Comparison of ENCODE assay signal across 18 cellular contexts in genomic region chr5:33914844-33915243, GRCh38. TPM values are rescaled to one million over a fixed set of nuclear protein-coding genes. Genes with fewer than 3 reads are reported as not detected.
"Had no signal": no experiment of that assay in that cellular context is flagged by ENCODE, and none has a peak within 500 bp of the region (broad histone marks: within the 10 kb centered on the region; RNA-seq: fewer than 3 reads in every experiment).

No MANE protein-coding gene starts in this region.

RNA-seq across cellular contexts. Expression of gene RXFP3, which starts 21.3 kb away (rescaled TPM):
- total RNA-seq: activated naive CD4-positive, alpha-beta T cell treated with anti-CD3 and anti-CD28 coated beads for 36 hours; activated naive CD4-positive, alpha-beta T cell treated with anti-CD3 and anti-CD28 coated beads, Interleukin-2, amount 50 U/mL, for 72 hours; activated naive CD8-positive, alpha-beta T cell treated with anti-CD3 and anti-CD28 coated beads for 36 hours; activated naive CD8-positive, alpha-beta T cell treated with anti-CD3 and anti-CD28 coated beads, Interleukin-2, amount 10 ng/mL, durations not matched to agents 7 days and 5 days; activated T-cell treated with anti-CD3 and anti-CD28 coated beads, Interleukin-2, amount 50 U/mL, for 4 hours; activated T-cell treated with anti-CD3 and anti-CD28 coated beads, Interleukin-2, amount 50 U/mL, for 72 hours; activated T-helper 1 cell treated with anti-CD3 and anti-CD28 coated beads, Interleukin-12 subunit alpha, Interleukin-12 subunit beta, Interleukin-2, Interleukin-4 antibody, amounts not matched to agents 30 ng/mL and 10 ng/mL and 1 ng/mL, durations not matched to agents 14 hours and 24 hours and 36 hours; activated T-helper 17 cell treated with anti-CD3 and anti-CD28 coated beads, Interleukin-2, amount 50 U/mL, for 72 hours; activated T-helper 2 cell treated with anti-CD3 and anti-CD28 coated beads, Interferon-gamma antibody, Interleukin-2, Interleukin-4, amounts not matched to agents 10 μg/mL and 5 μg/mL and 100 μg/mL, durations not matched to agents 14 hours and 24 hours and 36 hours; aorta; ascending aorta; astrocyte; body of pancreas; breast epithelium; bronchial epithelial cell; cardiac muscle cell; cardiac septum; chondrocyte had no signal
- polyA plus RNA-seq: aorta, cardiac muscle cell had no signal

RNA-seq across cellular contexts. Expression of gene ADAMTS12, which starts 23.1 kb away (rescaled TPM):
- total RNA-seq: activated naive CD4-positive, alpha-beta T cell treated with anti-CD3 and anti-CD28 coated beads for 36 hours; activated naive CD4-positive, alpha-beta T cell treated with anti-CD3 and anti-CD28 coated beads, Interleukin-2, amount 50 U/mL, for 72 hours; activated naive CD8-positive, alpha-beta T cell treated with anti-CD3 and anti-CD28 coated beads for 36 hours; activated naive CD8-positive, alpha-beta T cell treated with anti-CD3 and anti-CD28 coated beads, Interleukin-2, amount 10 ng/mL, durations not matched to agents 7 days and 5 days; activated T-helper 1 cell treated with anti-CD3 and anti-CD28 coated beads, Interleukin-12 subunit alpha, Interleukin-12 subunit beta, Interleukin-2, Interleukin-4 antibody, amounts not matched to agents 30 ng/mL and 10 ng/mL and 1 ng/mL, durations not matched to agents 14 hours and 24 hours and 36 hours; activated T-helper 17 cell treated with anti-CD3 and anti-CD28 coated beads, Interleukin-2, amount 50 U/mL, for 72 hours; activated T-helper 2 cell treated with anti-CD3 and anti-CD28 coated beads, Interferon-gamma antibody, Interleukin-2, Interleukin-4, amounts not matched to agents 10 μg/mL and 5 μg/mL and 100 μg/mL, durations not matched to agents 14 hours and 24 hours and 36 hours had no signal
